Comparison of ENCODE assay signal across 3 cellular contexts in genomic region chr1:203180611-203181330, GRCh38.
A peak's percentile ranks its signal among the peaks of the same experiment; 100 is the strongest.
TF ChIP-seq lines count a peak whose summit lies in the region.

No MANE protein-coding gene starts in this region.

TF ChIP-seq in SK-N-SH, 30 proteins besides CTCF, POLR2A, EP300 and RAD21:
- TF ChIP-seq RFX5 (IDR thresholded peaks at IDR 0.05; ENCODE audit: low read length) (no peak), USF1 (IDR thresholded peaks at IDR 0.05; ENCODE audit: borderline replicate concordance, low read depth) (no peak), ELF1 (IDR thresholded peaks at IDR 0.05) (no peak), FOXJ3 (CRISPR knock-in tag; IDR thresholded peaks at IDR 0.05) (no peak), MEF2A (IDR thresholded peaks at IDR 0.05; ENCODE audit: borderline replicate concordance, low read depth) (no peak), RXRA (IDR thresholded peaks at IDR 0.05; ENCODE audit: borderline replicate concordance, low read depth) (no peak), NFIC (IDR thresholded peaks at IDR 0.05; ENCODE audit: borderline replicate concordance) (no peak), GABPA (IDR thresholded peaks at IDR 0.05; ENCODE audit: low read depth) (no peak), YY1 (IDR thresholded peaks at IDR 0.05; ENCODE audit: low read depth) (no peak), FOSL2 (IDR thresholded peaks at IDR 0.05; ENCODE audit: borderline replicate concordance, low read depth) (no peak), JUND (IDR thresholded peaks at IDR 0.05) (no peak)
- TF ChIP-seq, protein P1, sequence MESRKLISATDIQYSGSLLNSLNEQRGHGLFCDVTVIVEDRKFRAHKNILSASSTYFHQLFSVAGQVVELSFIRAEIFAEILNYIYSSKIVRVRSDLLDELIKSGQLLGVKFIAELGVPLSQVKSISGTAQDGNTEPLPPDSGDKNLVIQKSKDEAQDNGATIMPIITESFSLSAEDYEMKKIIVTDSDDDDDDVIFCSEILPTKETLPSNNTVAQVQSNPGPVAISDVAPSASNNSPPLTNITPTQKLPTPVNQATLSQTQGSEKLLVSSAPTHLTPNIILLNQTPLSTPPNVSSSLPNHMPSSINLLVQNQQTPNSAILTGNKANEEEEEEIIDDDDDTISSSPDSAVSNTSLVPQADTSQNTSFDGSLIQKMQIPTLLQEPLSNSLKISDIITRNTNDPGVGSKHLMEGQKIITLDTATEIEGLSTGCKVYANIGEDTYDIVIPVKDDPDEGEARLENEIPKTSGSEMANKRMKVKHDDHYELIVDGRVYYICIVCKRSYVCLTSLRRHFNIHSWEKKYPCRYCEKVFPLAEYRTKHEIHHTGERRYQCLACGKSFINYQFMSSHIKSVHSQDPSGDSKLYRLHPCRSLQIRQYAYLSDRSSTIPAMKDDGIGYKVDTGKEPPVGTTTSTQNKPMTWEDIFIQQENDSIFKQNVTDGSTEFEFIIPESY (IDR thresholded peaks at IDR 0.05; ENCODE audit: borderline replicate concordance, low read depth), result no peak

TF ChIP-seq in SK-N-SH treated with all-trans-retinoic acid at 6 μM for 48 hours, 23 proteins besides CTCF, POLR2A, EP300 and RAD21:
- TF ChIP-seq ISL1 (CRISPR knock-in tag; IDR thresholded peaks at IDR 0.05) (no peak), ZFP30 (CRISPR knock-in tag; IDR thresholded peaks at IDR 0.05) (no peak), OSR1 (CRISPR knock-in tag; IDR thresholded peaks at IDR 0.05) (no peak), TOX (CRISPR knock-in tag; IDR thresholded peaks at IDR 0.05; ENCODE audit: borderline replicate concordance) (no peak), RARB (CRISPR knock-in tag; IDR thresholded peaks at IDR 0.05) (no peak), BACH2 (CRISPR knock-in tag; IDR thresholded peaks at IDR 0.05; ENCODE audit: borderline replicate concordance) (no peak), ZNF70 (CRISPR knock-in tag; IDR thresholded peaks at IDR 0.05) (no peak), ZC3H10 (CRISPR knock-in tag; IDR thresholded peaks at IDR 0.05) (no peak), PPARA (CRISPR knock-in tag; IDR thresholded peaks at IDR 0.05; ENCODE audit: borderline replicate concordance) (no peak), ARNTL (CRISPR knock-in tag; IDR thresholded peaks at IDR 0.05; ENCODE audit: borderline replicate concordance, low read depth) (no peak), TCF4 (CRISPR knock-in tag; IDR thresholded peaks at IDR 0.05; ENCODE audit: borderline replicate concordance) (no peak), GLIS3 (CRISPR knock-in tag; IDR thresholded peaks at IDR 0.05) (no peak), SNAI2 (CRISPR knock-in tag; IDR thresholded peaks at IDR 0.05) (no peak)
- TF ChIP-seq, protein P2, sequence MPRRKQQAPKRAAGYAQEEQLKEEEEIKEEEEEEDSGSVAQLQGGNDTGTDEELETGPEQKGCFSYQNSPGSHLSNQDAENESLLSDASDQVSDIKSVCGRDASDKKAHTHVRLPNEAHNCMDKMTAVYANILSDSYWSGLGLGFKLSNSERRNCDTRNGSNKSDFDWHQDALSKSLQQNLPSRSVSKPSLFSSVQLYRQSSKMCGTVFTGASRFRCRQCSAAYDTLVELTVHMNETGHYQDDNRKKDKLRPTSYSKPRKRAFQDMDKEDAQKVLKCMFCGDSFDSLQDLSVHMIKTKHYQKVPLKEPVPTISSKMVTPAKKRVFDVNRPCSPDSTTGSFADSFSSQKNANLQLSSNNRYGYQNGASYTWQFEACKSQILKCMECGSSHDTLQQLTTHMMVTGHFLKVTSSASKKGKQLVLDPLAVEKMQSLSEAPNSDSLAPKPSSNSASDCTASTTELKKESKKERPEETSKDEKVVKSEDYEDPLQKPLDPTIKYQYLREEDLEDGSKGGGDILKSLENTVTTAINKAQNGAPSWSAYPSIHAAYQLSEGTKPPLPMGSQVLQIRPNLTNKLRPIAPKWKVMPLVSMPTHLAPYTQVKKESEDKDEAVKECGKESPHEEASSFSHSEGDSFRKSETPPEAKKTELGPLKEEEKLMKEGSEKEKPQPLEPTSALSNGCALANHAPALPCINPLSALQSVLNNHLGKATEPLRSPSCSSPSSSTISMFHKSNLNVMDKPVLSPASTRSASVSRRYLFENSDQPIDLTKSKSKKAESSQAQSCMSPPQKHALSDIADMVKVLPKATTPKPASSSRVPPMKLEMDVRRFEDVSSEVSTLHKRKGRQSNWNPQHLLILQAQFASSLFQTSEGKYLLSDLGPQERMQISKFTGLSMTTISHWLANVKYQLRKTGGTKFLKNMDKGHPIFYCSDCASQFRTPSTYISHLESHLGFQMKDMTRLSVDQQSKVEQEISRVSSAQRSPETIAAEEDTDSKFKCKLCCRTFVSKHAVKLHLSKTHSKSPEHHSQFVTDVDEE (CRISPR knock-in tag; IDR thresholded peaks at IDR 0.05), result no peak
- TF ChIP-seq, protein P3, sequence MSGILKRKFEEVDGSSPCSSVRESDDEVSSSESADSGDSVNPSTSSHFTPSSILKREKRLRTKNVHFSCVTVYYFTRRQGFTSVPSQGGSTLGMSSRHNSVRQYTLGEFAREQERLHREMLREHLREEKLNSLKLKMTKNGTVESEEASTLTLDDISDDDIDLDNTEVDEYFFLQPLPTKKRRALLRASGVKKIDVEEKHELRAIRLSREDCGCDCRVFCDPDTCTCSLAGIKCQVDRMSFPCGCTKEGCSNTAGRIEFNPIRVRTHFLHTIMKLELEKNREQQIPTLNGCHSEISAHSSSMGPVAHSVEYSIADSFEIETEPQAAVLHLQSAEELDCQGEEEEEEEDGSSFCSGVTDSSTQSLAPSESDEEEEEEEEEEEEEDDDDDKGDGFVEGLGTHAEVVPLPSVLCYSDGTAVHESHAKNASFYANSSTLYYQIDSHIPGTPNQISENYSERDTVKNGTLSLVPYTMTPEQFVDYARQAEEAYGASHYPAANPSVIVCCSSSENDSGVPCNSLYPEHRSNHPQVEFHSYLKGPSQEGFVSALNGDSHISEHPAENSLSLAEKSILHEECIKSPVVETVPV (CRISPR knock-in tag; IDR thresholded peaks at IDR 0.05), result no peak
- TF ChIP-seq, protein P4, sequence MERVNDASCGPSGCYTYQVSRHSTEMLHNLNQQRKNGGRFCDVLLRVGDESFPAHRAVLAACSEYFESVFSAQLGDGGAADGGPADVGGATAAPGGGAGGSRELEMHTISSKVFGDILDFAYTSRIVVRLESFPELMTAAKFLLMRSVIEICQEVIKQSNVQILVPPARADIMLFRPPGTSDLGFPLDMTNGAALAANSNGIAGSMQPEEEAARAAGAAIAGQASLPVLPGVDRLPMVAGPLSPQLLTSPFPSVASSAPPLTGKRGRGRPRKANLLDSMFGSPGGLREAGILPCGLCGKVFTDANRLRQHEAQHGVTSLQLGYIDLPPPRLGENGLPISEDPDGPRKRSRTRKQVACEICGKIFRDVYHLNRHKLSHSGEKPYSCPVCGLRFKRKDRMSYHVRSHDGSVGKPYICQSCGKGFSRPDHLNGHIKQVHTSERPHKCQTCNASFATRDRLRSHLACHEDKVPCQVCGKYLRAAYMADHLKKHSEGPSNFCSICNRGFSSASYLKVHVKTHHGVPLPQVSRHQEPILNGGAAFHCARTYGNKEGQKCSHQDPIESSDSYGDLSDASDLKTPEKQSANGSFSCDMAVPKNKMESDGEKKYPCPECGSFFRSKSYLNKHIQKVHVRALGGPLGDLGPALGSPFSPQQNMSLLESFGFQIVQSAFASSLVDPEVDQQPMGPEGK (CRISPR knock-in tag; IDR thresholded peaks at IDR 0.05; ENCODE audit: borderline replicate concordance), result no peak
- TF ChIP-seq, protein P5, sequence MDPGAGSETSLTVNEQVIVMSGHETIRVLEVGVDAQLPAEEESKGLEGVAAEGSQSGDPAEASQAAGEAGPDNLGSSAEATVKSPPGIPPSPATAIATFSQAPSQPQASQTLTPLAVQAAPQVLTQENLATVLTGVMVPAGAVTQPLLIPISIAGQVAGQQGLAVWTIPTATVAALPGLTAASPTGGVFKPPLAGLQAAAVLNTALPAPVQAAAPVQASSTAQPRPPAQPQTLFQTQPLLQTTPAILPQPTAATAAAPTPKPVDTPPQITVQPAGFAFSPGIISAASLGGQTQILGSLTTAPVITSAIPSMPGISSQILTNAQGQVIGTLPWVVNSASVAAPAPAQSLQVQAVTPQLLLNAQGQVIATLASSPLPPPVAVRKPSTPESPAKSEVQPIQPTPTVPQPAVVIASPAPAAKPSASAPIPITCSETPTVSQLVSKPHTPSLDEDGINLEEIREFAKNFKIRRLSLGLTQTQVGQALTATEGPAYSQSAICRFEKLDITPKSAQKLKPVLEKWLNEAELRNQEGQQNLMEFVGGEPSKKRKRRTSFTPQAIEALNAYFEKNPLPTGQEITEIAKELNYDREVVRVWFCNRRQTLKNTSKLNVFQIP (CRISPR knock-in tag; IDR thresholded peaks at IDR 0.05; ENCODE audit: borderline replicate concordance, low read depth), result no peak

TF ChIP-seq in K562, 482 proteins besides CTCF, POLR2A, EP300 and RAD21:
- TF ChIP-seq RBM25 (IDR thresholded peaks at IDR 0.05; ENCODE audit: low read depth, low read length, severe bottlenecking), result peak; percentile 50
- TF ChIP-seq ZFP91 (CRISPR knock-in tag; IDR thresholded peaks at IDR 0.05), result no peak
